Comparison of ENCODE assay signal across 1 cellular context in genomic region chr4:166481739-166482138, GRCh38.
TF ChIP-seq lines count a peak whose summit lies in the region.

No MANE protein-coding gene starts in this region.

TF ChIP-seq in GM12878, 131 proteins besides CTCF, POLR2A, EP300 and RAD21 (continued from another document):
- TF ChIP-seq, protein P1, sequence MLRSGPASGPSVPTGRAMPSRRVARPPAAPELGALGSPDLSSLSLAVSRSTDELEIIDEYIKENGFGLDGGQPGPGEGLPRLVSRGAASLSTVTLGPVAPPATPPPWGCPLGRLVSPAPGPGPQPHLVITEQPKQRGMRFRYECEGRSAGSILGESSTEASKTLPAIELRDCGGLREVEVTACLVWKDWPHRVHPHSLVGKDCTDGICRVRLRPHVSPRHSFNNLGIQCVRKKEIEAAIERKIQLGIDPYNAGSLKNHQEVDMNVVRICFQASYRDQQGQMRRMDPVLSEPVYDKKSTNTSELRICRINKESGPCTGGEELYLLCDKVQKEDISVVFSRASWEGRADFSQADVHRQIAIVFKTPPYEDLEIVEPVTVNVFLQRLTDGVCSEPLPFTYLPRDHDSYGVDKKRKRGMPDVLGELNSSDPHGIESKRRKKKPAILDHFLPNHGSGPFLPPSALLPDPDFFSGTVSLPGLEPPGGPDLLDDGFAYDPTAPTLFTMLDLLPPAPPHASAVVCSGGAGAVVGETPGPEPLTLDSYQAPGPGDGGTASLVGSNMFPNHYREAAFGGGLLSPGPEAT (IDR thresholded peaks at IDR 0.05; ENCODE audit: low read depth): no peak
- TF ChIP-seq STAT3 (IDR thresholded peaks at IDR 0.05; ENCODE audit: low read depth, low read length) (no peak), ZBTB4 (CRISPR knock-in tag; IDR thresholded peaks at IDR 0.05) (no peak), JUNB (IDR thresholded peaks at IDR 0.05) (peak; percentile 77), ZNF207 (IDR thresholded peaks at IDR 0.05; ENCODE audit: borderline replicate concordance) (no peak), MTA2 (IDR thresholded peaks at IDR 0.05; ENCODE audit: low read depth) (peak; percentile 83), BRCA1 (IDR thresholded peaks at IDR 0.05; ENCODE audit: low read depth, low read length) (no peak), MEF2B (IDR thresholded peaks at IDR 0.05; ENCODE audit: partially characterized antibody, poor library complexity, severe bottlenecking) (no peak), USF1 (IDR thresholded peaks at IDR 0.05; ENCODE audit: borderline replicate concordance, extremely low read length, insufficient read depth, low read depth, low read length) (no peak), KDM1A (IDR thresholded peaks at IDR 0.05; ENCODE audit: borderline replicate concordance) (no peak), MEF2A (IDR thresholded peaks at IDR 0.05; ENCODE audit: insufficient read depth, low read depth, low read length) (0 out of 2 replicates have a peak, but pooled peaks have one; percentile 34), BCL3 (IDR thresholded peaks at IDR 0.05; ENCODE audit: borderline replicate concordance, insufficient read depth, low read depth, low read length, poor library complexity, severe bottlenecking) (no peak), RUNX3 (IDR thresholded peaks at IDR 0.05; ENCODE audit: low read length) (peak; percentile 88), KAT2A (conservative IDR thresholded peaks at IDR 0.05; ENCODE audit: control insufficient read depth, low read depth, low read length) (no peak), RAD51 (IDR thresholded peaks at IDR 0.05) (no peak), E4F1 (IDR thresholded peaks at IDR 0.05; ENCODE audit: borderline replicate concordance, partially characterized antibody) (no peak), CREM (IDR thresholded peaks at IDR 0.05; ENCODE audit: low read depth) (peak; percentile 61), PKNOX1 (IDR thresholded peaks at IDR 0.05) (no peak), E2F8 (IDR thresholded peaks at IDR 0.05; ENCODE audit: low read depth, partially characterized antibody) (no peak), ZSCAN29 (IDR thresholded peaks at IDR 0.05) (no peak), TCF3 (IDR thresholded peaks at IDR 0.05; ENCODE audit: borderline replicate concordance, insufficient read depth, low read depth, low read length) (no peak), MTA3 (IDR thresholded peaks at IDR 0.05; ENCODE audit: borderline replicate concordance, low read length) (no peak), RCOR1 (conservative IDR thresholded peaks at IDR 0.05; ENCODE audit: low read depth, low read length) (no peak), CHD1 (IDR thresholded peaks at IDR 0.05; ENCODE audit: low read depth, low read length) (no peak), ZBED1 (IDR thresholded peaks at IDR 0.05; ENCODE audit: borderline replicate concordance) (peak; percentile 80; the same call in 1 of the 2 replicates), MYC (IDR thresholded peaks at IDR 0.05; ENCODE audit: insufficient read depth, insufficient read length, insufficient replicate concordance, low read length, severe bottlenecking) (no peak), HCFC1 (IDR thresholded peaks at IDR 0.05; ENCODE audit: low read length) (no peak), SPI1 (IDR thresholded peaks at IDR 0.05; ENCODE audit: borderline replicate concordance, insufficient read depth, low read depth, low read length) (peak; percentile 86)
- TF ChIP-seq, protein P2, sequence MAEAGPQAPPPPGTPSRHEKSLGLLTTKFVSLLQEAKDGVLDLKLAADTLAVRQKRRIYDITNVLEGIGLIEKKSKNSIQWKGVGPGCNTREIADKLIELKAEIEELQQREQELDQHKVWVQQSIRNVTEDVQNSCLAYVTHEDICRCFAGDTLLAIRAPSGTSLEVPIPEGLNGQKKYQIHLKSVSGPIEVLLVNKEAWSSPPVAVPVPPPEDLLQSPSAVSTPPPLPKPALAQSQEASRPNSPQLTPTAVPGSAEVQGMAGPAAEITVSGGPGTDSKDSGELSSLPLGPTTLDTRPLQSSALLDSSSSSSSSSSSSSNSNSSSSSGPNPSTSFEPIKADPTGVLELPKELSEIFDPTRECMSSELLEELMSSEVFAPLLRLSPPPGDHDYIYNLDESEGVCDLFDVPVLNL (IDR thresholded peaks at IDR 0.05; ENCODE audit: low read depth, low read length): no peak
- TF ChIP-seq, protein P3, sequence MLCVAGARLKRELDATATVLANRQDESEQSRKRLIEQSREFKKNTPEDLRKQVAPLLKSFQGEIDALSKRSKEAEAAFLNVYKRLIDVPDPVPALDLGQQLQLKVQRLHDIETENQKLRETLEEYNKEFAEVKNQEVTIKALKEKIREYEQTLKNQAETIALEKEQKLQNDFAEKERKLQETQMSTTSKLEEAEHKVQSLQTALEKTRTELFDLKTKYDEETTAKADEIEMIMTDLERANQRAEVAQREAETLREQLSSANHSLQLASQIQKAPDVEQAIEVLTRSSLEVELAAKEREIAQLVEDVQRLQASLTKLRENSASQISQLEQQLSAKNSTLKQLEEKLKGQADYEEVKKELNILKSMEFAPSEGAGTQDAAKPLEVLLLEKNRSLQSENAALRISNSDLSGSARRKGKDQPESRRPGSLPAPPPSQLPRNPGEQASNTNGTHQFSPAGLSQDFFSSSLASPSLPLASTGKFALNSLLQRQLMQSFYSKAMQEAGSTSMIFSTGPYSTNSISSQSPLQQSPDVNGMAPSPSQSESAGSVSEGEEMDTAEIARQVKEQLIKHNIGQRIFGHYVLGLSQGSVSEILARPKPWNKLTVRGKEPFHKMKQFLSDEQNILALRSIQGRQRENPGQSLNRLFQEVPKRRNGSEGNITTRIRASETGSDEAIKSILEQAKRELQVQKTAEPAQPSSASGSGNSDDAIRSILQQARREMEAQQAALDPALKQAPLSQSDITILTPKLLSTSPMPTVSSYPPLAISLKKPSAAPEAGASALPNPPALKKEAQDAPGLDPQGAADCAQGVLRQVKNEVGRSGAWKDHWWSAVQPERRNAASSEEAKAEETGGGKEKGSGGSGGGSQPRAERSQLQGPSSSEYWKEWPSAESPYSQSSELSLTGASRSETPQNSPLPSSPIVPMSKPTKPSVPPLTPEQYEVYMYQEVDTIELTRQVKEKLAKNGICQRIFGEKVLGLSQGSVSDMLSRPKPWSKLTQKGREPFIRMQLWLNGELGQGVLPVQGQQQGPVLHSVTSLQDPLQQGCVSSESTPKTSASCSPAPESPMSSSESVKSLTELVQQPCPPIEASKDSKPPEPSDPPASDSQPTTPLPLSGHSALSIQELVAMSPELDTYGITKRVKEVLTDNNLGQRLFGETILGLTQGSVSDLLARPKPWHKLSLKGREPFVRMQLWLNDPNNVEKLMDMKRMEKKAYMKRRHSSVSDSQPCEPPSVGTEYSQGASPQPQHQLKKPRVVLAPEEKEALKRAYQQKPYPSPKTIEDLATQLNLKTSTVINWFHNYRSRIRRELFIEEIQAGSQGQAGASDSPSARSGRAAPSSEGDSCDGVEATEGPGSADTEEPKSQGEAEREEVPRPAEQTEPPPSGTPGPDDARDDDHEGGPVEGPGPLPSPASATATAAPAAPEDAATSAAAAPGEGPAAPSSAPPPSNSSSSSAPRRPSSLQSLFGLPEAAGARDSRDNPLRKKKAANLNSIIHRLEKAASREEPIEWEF (IDR thresholded peaks at IDR 0.05; ENCODE audit: insufficient replicate concordance, low read depth, low read length): peak; percentile 86
